Comparison of ENCODE assay signal across 9 cellular contexts in genomic region chr1:23751050-23751814, GRCh38. TPM values are rescaled to one million over a fixed set of nuclear protein-coding genes. Genes with fewer than 3 reads are reported as not detected.
A peak's percentile ranks its signal among the peaks of the same experiment; 100 is the strongest.
DNase-seq lines count a peak whose midpoint lies in the region; ATAC-seq, FAIRE-seq and TF ChIP-seq lines count a peak whose summit lies in the region.
"Had no signal": no experiment of that assay in that cellular context is flagged by ENCODE, and none has a peak within 500 bp of the region (broad histone marks: within the 10 kb centered on the region; RNA-seq: fewer than 3 reads in every experiment).

No MANE protein-coding gene starts in this region.

- POLR2A ChIA-PET in MCF 10A (lab: Yijun Ruan, JAX): interaction anchor here (0.6 kb wide), 1 partner anchor 57 kb away, joined by 3 read pairs; no protein-coding TSS in a partner anchor
- POLR2A ChIA-PET in HepG2 (lab: Yijun Ruan, JAX): interaction anchor here (1.0 kb wide), 1 partner anchor 60 kb away, joined by 3 read pairs; the partner anchor contains the start of gene RPL11

- TSS peak; percentile 44 for BruUV-seq in MCF 10A (replicated peaks; lab: Mats Ljungman, UMichigan)
- TSS peak; percentile 26 for BruUV-seq in HepG2 (replicated peaks; lab: Mats Ljungman, UMichigan)

- no peak overlapping the region for H3K4me3 ChIP-seq in HepG2 (replicated peaks in 1 of 3; ENCODE audit: insufficient read depth in 1 of 3, low read depth in 2 of 3, low read length in 3 of 3)
- H3K4me3 ChIP-seq in upper lobe of right lung: no peak overlapping the region
- H3K4me3 ChIP-seq: BLaER1 treated with 17β-estradiol and CSF1 and Interleukin-3, amounts not matched to agents 10 nM and 100 nM had no signal

- peak; percentile 97 for ATAC-seq in HepG2
- peak; percentile 93 for ATAC-seq in upper lobe of right lung

- H3K9me3 ChIP-seq in HepG2 (ENCODE audit: low read length) (no peaks in the 10 kb centered on the region), upper lobe of right lung (no peaks in the 10 kb centered on the region)
- H3K9me3 ChIP-seq: BLaER1 treated with 17β-estradiol and CSF1 and Interleukin-3, amounts not matched to agents 10 nM and 100 nM had no signal

- no peak overlapping the region for H3K4me2 ChIP-seq in HepG2 (ENCODE audit: low read depth, low read length)
- H3K4me2 ChIP-seq: BLaER1 treated with 17β-estradiol and CSF1 and Interleukin-3, amounts not matched to agents 10 nM and 100 nM had no signal

- H3K9me3 Mint-ChIP-seq in MCF 10A (ENCODE audit: unreplicated experiment): no peaks in the 10 kb centered on the region

- no peak overlapping the region for H2AFZ ChIP-seq in HepG2 (ENCODE audit: low read length)

- no peak for TF ChIP-seq EP300 in HepG2 (IDR thresholded peaks at IDR 0.05; ENCODE audit: low read depth in 2 of 2, low read length in 2 of 2)
- TF ChIP-seq EP300 in HepG2 (CRISPR knock-in tag; IDR thresholded peaks at IDR 0.05; ENCODE audit: borderline replicate concordance): no peak

- peak; percentile 69; the same call in 1 of the 2 replicates for TF ChIP-seq RAD21 in HepG2 (CRISPR knock-in tag; IDR thresholded peaks at IDR 0.05)

- intact Hi-C loops in MCF 10A (cut with micrococcal nuclease): no loop called here
- intact Hi-C loops in HepG2 (cut with micrococcal nuclease; ENCODE audit: unreplicated experiment): loop anchor here (5.0 kb wide), 1 partner anchor 59 kb away; the partner anchor contains the start of gene RPL11
- intact Hi-C loops in upper lobe of right lung (cut with DNase I): no loop called here

- no peak overlapping the region for H3K4me3 Mint-ChIP-seq in MCF 10A (ENCODE audit: unreplicated experiment)

- H3K27ac ChIP-seq in HepG2 (ENCODE audit: extremely low read length, insufficient read depth, low read length) (no peak overlapping the region), upper lobe of right lung (no peak overlapping the region)

- FAIRE-seq in HTR-8/SVneo (lab: Jason Lieb, UNC): no peak
- peak; percentile 59 for FAIRE-seq in HepG2 (lab: Jason Lieb, UNC)

- peak; percentile 11 for DNase-seq in NCI-H1105 (lab: John Stamatoyannopoulos, UW)
- DNase-seq in NCI-H1105 treated with DMSO at 0.1 percent for 48 hours (lab: John Stamatoyannopoulos, UW): no peak
- DNase-seq in HTR-8/SVneo (ENCODE audit: insufficient read length, low spot score): peak; percentile 56
- DNase-seq in SK-N-DZ (ENCODE audit: low spot score): peak; percentile 39
- DNase-seq in MCF 10A (ENCODE audit: unreplicated experiment): peak; percentile 72
- peak; percentile 67 for DNase-seq in HepG2 (ENCODE audit: low spot score)
- no peak for DNase-seq in upper lobe of right lung
- DNase-seq in OCI-M2 (lab: John Stamatoyannopoulos, UW; ENCODE audit: unreplicated experiment): no peak

- WGBS in HepG2 (ENCODE audit: low lambda C conversion rate): 48% methylated on average over 11 of the region's 11 CpGs

- H3K36me3 Mint-ChIP-seq in MCF 10A (ENCODE audit: insufficient read depth, unreplicated experiment): peaks cover 82% of the 10 kb centered on the region

- H3K36me3 ChIP-seq in HepG2 (replicated peaks in 1 of 2; ENCODE audit: control insufficient read depth in 1 of 2, insufficient read depth in 2 of 2, low read length in 2 of 2) (peaks cover 39 to 77% of the 10 kb centered on the region in 2 experiments), upper lobe of right lung (peaks cover 100% of the 10 kb centered on the region)

- TF ChIP-seq CTCF in MCF 10A (IDR thresholded peaks at IDR 0.05; ENCODE audit: unreplicated experiment) (peak; percentile 51), HepG2 (CRISPR knock-in tag; IDR thresholded peaks at IDR 0.05) (peak; percentile 83), upper lobe of right lung (IDR thresholded peaks at IDR 0.05) (peak; percentile 61)

- H3K27me3 ChIP-seq in HepG2 (ENCODE audit: control insufficient read depth in 1 of 2, insufficient read depth in 2 of 2, low read length in 2 of 2) (no peaks in the 10 kb centered on the region), upper lobe of right lung (no peaks in the 10 kb centered on the region)
- H3K27me3 ChIP-seq: BLaER1 treated with 17β-estradiol and CSF1 and Interleukin-3, amounts not matched to agents 10 nM and 100 nM had no signal

- H3K4me1 ChIP-seq in HepG2 (ENCODE audit: insufficient read depth, low read length) (peaks cover 28% of the 10 kb centered on the region), upper lobe of right lung (peaks cover 20% of the 10 kb centered on the region)

- H3K27me3 Mint-ChIP-seq in MCF 10A (ENCODE audit: insufficient read depth, unreplicated experiment): no peaks in the 10 kb centered on the region

- peaks cover 36% of the 10 kb centered on the region for H3K79me2 ChIP-seq in HepG2 (ENCODE audit: insufficient read depth, low read length)

- TF ChIP-seq POLR2A in HepG2 (IDR thresholded peaks at IDR 0.05; ENCODE audit: insufficient read depth in 1 of 2, low read depth in 2 of 2, low read length in 2 of 2): no peak

- peak overlapping the region; percentile 24 for H3K27ac Mint-ChIP-seq in MCF 10A (ENCODE audit: low read depth, unreplicated experiment)

- CTCF ChIA-PET in MCF 10A (lab: Yijun Ruan, JAX): interaction anchor here (0.5 to 1.5 kb wide), 5 partner anchors 20 to 165 kb away, joined by 3 to 5 read pairs (median 4); no protein-coding TSS in a partner anchor
- CTCF ChIA-PET in HepG2 (lab: Yijun Ruan, JAX; ENCODE audit: low intra/inter-chr PET ratio, low total read pairs): interaction anchor here (0.6 to 1.2 kb wide), 2 partner anchors 34 to 60 kb away, joined by 3 to 5 read pairs; partner anchors contain the start of gene RPL11

- H3K4me1 Mint-ChIP-seq in MCF 10A (ENCODE audit: insufficient read depth, unreplicated experiment): peaks cover 16% of the 10 kb centered on the region

- in situ Hi-C loops in HepG2 (cut with HindIII; ENCODE audit: extremely low pct_ligation_motif_present, low pct_unique_long_range_greater_than_20kb): no loop called here

- no peak overlapping the region for H3K9ac ChIP-seq in HepG2 (ENCODE audit: insufficient read depth, low read depth, low read length)

- H4K20me1 ChIP-seq in HepG2 (ENCODE audit: insufficient read depth, low read length): no peaks in the 10 kb centered on the region; the same call in 1 of the 2 replicates

RNA-seq across cellular contexts. Expression of gene ELOA, which starts 8.0 kb away (rescaled TPM):
- polyA plus RNA-seq in SK-N-DZ (2014; cell fraction: cytosol; rRNA removed): 23.4 and 25.5 TPM in 2 replicates
- polyA plus RNA-seq in SK-N-DZ (2014; cell fraction: nucleus; rRNA removed): 17.1 and 22.4 TPM in 2 replicates
- total RNA-seq in MCF 10A (2022) (68.3 and 69.1 TPM in 2 replicates), HepG2 (2016; rRNA removed; fragmentation: Illumina TruSeq; extraction: Trizol) (28.5 and 36.3 TPM in 2 replicates), upper lobe of right lung (66.2 TPM)
- 7.3 and 7.8 TPM in 2 replicates for total RNA-seq in HepG2 (2016; cell fraction: cytosol; rRNA removed; fragmentation: Illumina TruSeq; extraction: Trizol; ENCODE audit: low read depth)
- 27.5 and 30.2 TPM in 2 replicates for total RNA-seq in HepG2 (2016; cell fraction: insoluble cytoplasmic fraction; rRNA removed; fragmentation: Illumina TruSeq; extraction: Trizol)
- total RNA-seq in HepG2 (2016; cell fraction: membrane; rRNA removed; fragmentation: Illumina TruSeq; extraction: Trizol): 23.8 and 29.0 TPM in 2 replicates
- total RNA-seq in HepG2 (2016; cell fraction: nucleus; rRNA removed; fragmentation: Illumina TruSeq; extraction: Trizol): 16.4 and 21.2 TPM in 2 replicates
- polyA plus RNA-seq in HepG2 (2011; rRNA removed): 14.2 and 14.8 TPM in 2 replicates
- 9.6 and 12.3 TPM in 2 replicates for polyA plus RNA-seq in HepG2 (2011; cell fraction: cytosol; rRNA removed)
- polyA plus RNA-seq in HepG2 (2011; cell fraction: nucleus; rRNA removed): 10.0 and 12.4 TPM in 2 replicates
- polyA plus RNA-seq in HepG2 (2012): 16.3 and 19.1 TPM in 2 replicates
- 11.2 and 13.3 TPM in 2 replicates for polyA plus RNA-seq in HepG2 (2016; cell fraction: cytosol; fragmentation: Illumina TruSeq; extraction: Trizol; ENCODE audit: low read depth)
- 33.1 and 41.5 TPM in 2 replicates for polyA plus RNA-seq in HepG2 (2016; cell fraction: insoluble cytoplasmic fraction; fragmentation: Illumina TruSeq; extraction: Trizol; ENCODE audit: low read depth)
- 21.3 and 28.9 TPM in 2 replicates for polyA plus RNA-seq in HepG2 (2016; cell fraction: membrane; fragmentation: Illumina TruSeq; extraction: Trizol; ENCODE audit: low read depth)
- polyA plus RNA-seq in HepG2 (2016; cell fraction: nucleus; fragmentation: Illumina TruSeq; extraction: Trizol; ENCODE audit: insufficient read depth, low read depth): 32.1 and 36.1 TPM in 2 replicates
- polyA minus RNA-seq in HepG2 (2011; rRNA and poly(A)+ RNA removed; ENCODE audit: low replicate concordance): 9.7 and 21.5 TPM in 2 replicates
- polyA minus RNA-seq in HepG2 (2011; cell fraction: cytosol; rRNA and poly(A)+ RNA removed): 18.6 and 21.7 TPM in 2 replicates
- polyA minus RNA-seq in HepG2 (2011; cell fraction: nucleus; rRNA and poly(A)+ RNA removed): 12.0 and 20.3 TPM in 2 replicates

RNA-seq across cellular contexts. Expression of gene PITHD1, which starts 27.0 kb away (rescaled TPM):
- polyA plus RNA-seq in SK-N-DZ (2014; cell fraction: cytosol; rRNA removed): 71.0 and 87.6 TPM in 2 replicates
- 45.2 and 47.9 TPM in 2 replicates for polyA plus RNA-seq in SK-N-DZ (2014; cell fraction: nucleus; rRNA removed)
- 37.7 and 37.8 TPM in 2 replicates for total RNA-seq in MCF 10A (2022)
- total RNA-seq in HepG2 (2016; rRNA removed; fragmentation: Illumina TruSeq; extraction: Trizol): 37.3 and 44.9 TPM in 2 replicates
- total RNA-seq in HepG2 (2016; cell fraction: cytosol; rRNA removed; fragmentation: Illumina TruSeq; extraction: Trizol; ENCODE audit: low read depth): 6.6 and 7.1 TPM in 2 replicates
- total RNA-seq in HepG2 (2016; cell fraction: insoluble cytoplasmic fraction; rRNA removed; fragmentation: Illumina TruSeq; extraction: Trizol): 39.7 and 44.6 TPM in 2 replicates
- total RNA-seq in HepG2 (2016; cell fraction: membrane; rRNA removed; fragmentation: Illumina TruSeq; extraction: Trizol): 24.7 and 27.8 TPM in 2 replicates
- total RNA-seq in HepG2 (2016; cell fraction: nucleus; rRNA removed; fragmentation: Illumina TruSeq; extraction: Trizol): 21.3 and 22.5 TPM in 2 replicates
- polyA plus RNA-seq in HepG2 (2011; rRNA removed): 26.6 and 28.0 TPM in 2 replicates
- 17.4 and 25.5 TPM in 2 replicates for polyA plus RNA-seq in HepG2 (2011; cell fraction: cytosol; rRNA removed)
- polyA plus RNA-seq in HepG2 (2011; cell fraction: nucleus; rRNA removed): 12.1 and 20.0 TPM in 2 replicates
- 25.1 and 29.3 TPM in 2 replicates for polyA plus RNA-seq in HepG2 (2012)
- polyA plus RNA-seq in HepG2 (2016; cell fraction: cytosol; fragmentation: Illumina TruSeq; extraction: Trizol; ENCODE audit: low read depth): 6.4 and 7.2 TPM in 2 replicates
- 49.7 and 49.8 TPM in 2 replicates for polyA plus RNA-seq in HepG2 (2016; cell fraction: insoluble cytoplasmic fraction; fragmentation: Illumina TruSeq; extraction: Trizol; ENCODE audit: low read depth)
- polyA plus RNA-seq in HepG2 (2016; cell fraction: membrane; fragmentation: Illumina TruSeq; extraction: Trizol; ENCODE audit: low read depth): 20.1 and 20.8 TPM in 2 replicates
- polyA plus RNA-seq in HepG2 (2016; cell fraction: nucleus; fragmentation: Illumina TruSeq; extraction: Trizol; ENCODE audit: insufficient read depth, low read depth): 41.4 and 42.1 TPM in 2 replicates
- 5.1 and 25.2 TPM in 2 replicates for polyA minus RNA-seq in HepG2 (2011; rRNA and poly(A)+ RNA removed; ENCODE audit: low replicate concordance)
- 3.8 and 5.5 TPM in 2 replicates for polyA minus RNA-seq in HepG2 (2011; cell fraction: cytosol; rRNA and poly(A)+ RNA removed)
- polyA minus RNA-seq in HepG2 (2011; cell fraction: nucleus; rRNA and poly(A)+ RNA removed): 12.1 and 14.0 TPM in 2 replicates
- total RNA-seq in upper lobe of right lung: 46.5 TPM

RNA-seq across cellular contexts. Expression of gene LYPLA2, which starts 39.7 kb away (rescaled TPM):
- polyA plus RNA-seq in SK-N-DZ (2014; cell fraction: cytosol; rRNA removed): 75.8 and 76.5 TPM in 2 replicates
- polyA plus RNA-seq in SK-N-DZ (2014; cell fraction: nucleus; rRNA removed): 95.2 and 101 TPM in 2 replicates
- 27.8 and 35.7 TPM in 2 replicates for total RNA-seq in MCF 10A (2022)
- 73.2 and 90.3 TPM in 2 replicates for total RNA-seq in HepG2 (2016; rRNA removed; fragmentation: Illumina TruSeq; extraction: Trizol)
- total RNA-seq in HepG2 (2016; cell fraction: cytosol; rRNA removed; fragmentation: Illumina TruSeq; extraction: Trizol; ENCODE audit: low read depth): 20.4 and 23.5 TPM in 2 replicates
- 74.2 and 88.0 TPM in 2 replicates for total RNA-seq in HepG2 (2016; cell fraction: insoluble cytoplasmic fraction; rRNA removed; fragmentation: Illumina TruSeq; extraction: Trizol)
- 42.0 and 50.1 TPM in 2 replicates for total RNA-seq in HepG2 (2016; cell fraction: membrane; rRNA removed; fragmentation: Illumina TruSeq; extraction: Trizol)
- total RNA-seq in HepG2 (2016; cell fraction: nucleus; rRNA removed; fragmentation: Illumina TruSeq; extraction: Trizol): 32.9 and 38.9 TPM in 2 replicates
- 72.1 and 96.1 TPM in 2 replicates for polyA plus RNA-seq in HepG2 (2011; rRNA removed)
- polyA plus RNA-seq in HepG2 (2011; cell fraction: cytosol; rRNA removed): 70.6 and 104 TPM in 2 replicates
- polyA plus RNA-seq in HepG2 (2011; cell fraction: nucleus; rRNA removed): 134 and 140 TPM in 2 replicates
- 47.7 and 58.7 TPM in 2 replicates for polyA plus RNA-seq in HepG2 (2012)
- polyA plus RNA-seq in HepG2 (2016; cell fraction: cytosol; fragmentation: Illumina TruSeq; extraction: Trizol; ENCODE audit: low read depth): 28.9 and 30.0 TPM in 2 replicates
- polyA plus RNA-seq in HepG2 (2016; cell fraction: insoluble cytoplasmic fraction; fragmentation: Illumina TruSeq; extraction: Trizol; ENCODE audit: low read depth): 113 and 115 TPM in 2 replicates
- polyA plus RNA-seq in HepG2 (2016; cell fraction: membrane; fragmentation: Illumina TruSeq; extraction: Trizol; ENCODE audit: low read depth): 43.7 and 45.0 TPM in 2 replicates
- 67.4 and 74.9 TPM in 2 replicates for polyA plus RNA-seq in HepG2 (2016; cell fraction: nucleus; fragmentation: Illumina TruSeq; extraction: Trizol; ENCODE audit: insufficient read depth, low read depth)
- 58.0 and 75.1 TPM in 2 replicates for polyA minus RNA-seq in HepG2 (2011; rRNA and poly(A)+ RNA removed; ENCODE audit: low replicate concordance)
- polyA minus RNA-seq in HepG2 (2011; cell fraction: cytosol; rRNA and poly(A)+ RNA removed): 39.7 and 48.1 TPM in 2 replicates
- 17.4 and 26.0 TPM in 2 replicates for polyA minus RNA-seq in HepG2 (2011; cell fraction: nucleus; rRNA and poly(A)+ RNA removed)
- total RNA-seq in upper lobe of right lung: 45.9 TPM

RNA-seq across cellular contexts. Expression of gene GALE, which starts 49.3 kb away (rescaled TPM):
- 36.4 and 42.1 TPM in 2 replicates for polyA plus RNA-seq in SK-N-DZ (2014; cell fraction: cytosol; rRNA removed)
- polyA plus RNA-seq in SK-N-DZ (2014; cell fraction: nucleus; rRNA removed): 63.3 TPM in 2 replicates
- total RNA-seq in MCF 10A (2022) (112 and 143 TPM in 2 replicates), HepG2 (2016; rRNA removed; fragmentation: Illumina TruSeq; extraction: Trizol) (85.2 and 86.6 TPM in 2 replicates), upper lobe of right lung (62.9 TPM)
- total RNA-seq in HepG2 (2016; cell fraction: cytosol; rRNA removed; fragmentation: Illumina TruSeq; extraction: Trizol; ENCODE audit: low read depth): 19.0 and 24.8 TPM in 2 replicates
- total RNA-seq in HepG2 (2016; cell fraction: insoluble cytoplasmic fraction; rRNA removed; fragmentation: Illumina TruSeq; extraction: Trizol): 88.8 and 91.0 TPM in 2 replicates
- total RNA-seq in HepG2 (2016; cell fraction: membrane; rRNA removed; fragmentation: Illumina TruSeq; extraction: Trizol): 28.1 and 32.1 TPM in 2 replicates
- 43.6 and 54.4 TPM in 2 replicates for total RNA-seq in HepG2 (2016; cell fraction: nucleus; rRNA removed; fragmentation: Illumina TruSeq; extraction: Trizol)
- polyA plus RNA-seq in HepG2 (2011; rRNA removed): 88.4 and 99.0 TPM in 2 replicates
- polyA plus RNA-seq in HepG2 (2011; cell fraction: cytosol; rRNA removed): 95.8 and 105 TPM in 2 replicates
- 168 and 180 TPM in 2 replicates for polyA plus RNA-seq in HepG2 (2011; cell fraction: nucleus; rRNA removed)
- 46.4 and 46.8 TPM in 2 replicates for polyA plus RNA-seq in HepG2 (2012)
- polyA plus RNA-seq in HepG2 (2016; cell fraction: cytosol; fragmentation: Illumina TruSeq; extraction: Trizol; ENCODE audit: low read depth): 12.7 and 14.4 TPM in 2 replicates
- polyA plus RNA-seq in HepG2 (2016; cell fraction: insoluble cytoplasmic fraction; fragmentation: Illumina TruSeq; extraction: Trizol; ENCODE audit: low read depth): 75.6 and 81.5 TPM in 2 replicates
- 19.5 and 21.9 TPM in 2 replicates for polyA plus RNA-seq in HepG2 (2016; cell fraction: membrane; fragmentation: Illumina TruSeq; extraction: Trizol; ENCODE audit: low read depth)
- polyA plus RNA-seq in HepG2 (2016; cell fraction: nucleus; fragmentation: Illumina TruSeq; extraction: Trizol; ENCODE audit: insufficient read depth, low read depth): 96.1 and 107 TPM in 2 replicates
- polyA minus RNA-seq in HepG2 (2011; rRNA and poly(A)+ RNA removed; ENCODE audit: low replicate concordance): 60.0 and 64.5 TPM in 2 replicates
- 19.9 and 28.0 TPM in 2 replicates for polyA minus RNA-seq in HepG2 (2011; cell fraction: cytosol; rRNA and poly(A)+ RNA removed)
- 31.8 and 36.4 TPM in 2 replicates for polyA minus RNA-seq in HepG2 (2011; cell fraction: nucleus; rRNA and poly(A)+ RNA removed)

RNA-seq across cellular contexts. Expression of gene RPL11, which starts 59.6 kb away (rescaled TPM):
- polyA plus RNA-seq in SK-N-DZ (2014; cell fraction: cytosol; rRNA removed): 1,349 and 1,406 TPM in 2 replicates
- 819 and 868 TPM in 2 replicates for polyA plus RNA-seq in SK-N-DZ (2014; cell fraction: nucleus; rRNA removed)
- total RNA-seq in MCF 10A (2022) (1,201 and 1,563 TPM in 2 replicates), HepG2 (2016; rRNA removed; fragmentation: Illumina TruSeq; extraction: Trizol) (2,010 and 2,638 TPM in 2 replicates), upper lobe of right lung (895 TPM)
- total RNA-seq in HepG2 (2016; cell fraction: cytosol; rRNA removed; fragmentation: Illumina TruSeq; extraction: Trizol; ENCODE audit: low read depth): 1,858 and 2,176 TPM in 2 replicates
- total RNA-seq in HepG2 (2016; cell fraction: insoluble cytoplasmic fraction; rRNA removed; fragmentation: Illumina TruSeq; extraction: Trizol): 2,021 and 2,756 TPM in 2 replicates
- 3,644 and 4,048 TPM in 2 replicates for total RNA-seq in HepG2 (2016; cell fraction: membrane; rRNA removed; fragmentation: Illumina TruSeq; extraction: Trizol)
- total RNA-seq in HepG2 (2016; cell fraction: nucleus; rRNA removed; fragmentation: Illumina TruSeq; extraction: Trizol): 641 and 715 TPM in 2 replicates
- polyA plus RNA-seq in HepG2 (2011; rRNA removed): 1,552 and 1,682 TPM in 2 replicates
- polyA plus RNA-seq in HepG2 (2011; cell fraction: cytosol; rRNA removed): 1,274 and 1,563 TPM in 2 replicates
- polyA plus RNA-seq in HepG2 (2011; cell fraction: nucleus; rRNA removed): 268 and 378 TPM in 2 replicates
- 3,472 and 3,503 TPM in 2 replicates for polyA plus RNA-seq in HepG2 (2012)
- polyA plus RNA-seq in HepG2 (2016; cell fraction: cytosol; fragmentation: Illumina TruSeq; extraction: Trizol; ENCODE audit: low read depth): 3,344 and 3,698 TPM in 2 replicates
- 3,158 and 3,586 TPM in 2 replicates for polyA plus RNA-seq in HepG2 (2016; cell fraction: insoluble cytoplasmic fraction; fragmentation: Illumina TruSeq; extraction: Trizol; ENCODE audit: low read depth)
- polyA plus RNA-seq in HepG2 (2016; cell fraction: membrane; fragmentation: Illumina TruSeq; extraction: Trizol; ENCODE audit: low read depth): 4,657 and 4,799 TPM in 2 replicates
- polyA plus RNA-seq in HepG2 (2016; cell fraction: nucleus; fragmentation: Illumina TruSeq; extraction: Trizol; ENCODE audit: insufficient read depth, low read depth): 1,462 and 1,519 TPM in 2 replicates
- 334 and 786 TPM in 2 replicates for polyA minus RNA-seq in HepG2 (2011; rRNA and poly(A)+ RNA removed; ENCODE audit: low replicate concordance)
- 353 and 418 TPM in 2 replicates for polyA minus RNA-seq in HepG2 (2011; cell fraction: cytosol; rRNA and poly(A)+ RNA removed)
- polyA minus RNA-seq in HepG2 (2011; cell fraction: nucleus; rRNA and poly(A)+ RNA removed): 166 and 250 TPM in 2 replicates

Comparison
In these comparisons a context has a peak if more than half of its experiments do, and no peak if none do; other contexts are left out.
1. DNase-seq: peak in NCI-H1105 (single experiment), HTR-8/SVneo (single experiment), SK-N-DZ (single experiment), MCF 10A (single experiment) and HepG2 (single experiment); none in NCI-H1105 treated with DMSO at 0.1 percent for 48 hours (single experiment), upper lobe of right lung (single experiment) and OCI-M2 (single experiment).
2. Peak in every context shown above with its lines, with median percentiles within 50 percentile points of each other: CTCF ChIP-seq.